In the genomic region with DNA sequence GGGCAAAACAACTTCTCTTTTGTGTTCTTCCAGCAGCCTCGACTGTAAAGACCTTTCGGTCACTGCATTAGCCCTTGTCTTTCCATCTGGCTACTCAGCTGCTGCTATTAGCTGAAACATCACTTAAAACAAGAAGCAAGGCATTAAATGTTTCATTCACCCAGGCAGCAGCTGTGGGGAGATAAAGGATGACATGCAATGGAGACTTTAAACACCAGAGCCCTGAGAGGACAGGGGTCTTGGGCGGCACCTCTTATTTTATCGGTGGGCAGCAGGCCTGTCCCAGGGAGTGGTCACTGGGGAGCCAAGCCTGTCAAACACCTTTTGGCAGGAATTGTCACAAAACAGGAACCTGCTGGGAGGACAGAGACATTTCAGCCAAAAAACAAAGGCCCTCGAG, we compare ENCODE assay signal across 26 cellular contexts.
A peak's percentile ranks its signal among the peaks of the same experiment; 100 is the strongest.
DNase-seq lines count a peak whose midpoint lies in the region; ATAC-seq, FAIRE-seq and TF ChIP-seq lines count a peak whose summit lies in the region.
"Had no signal": no experiment of that assay in that cellular context is flagged by ENCODE, and none has a peak within 500 bp of the region (broad histone marks: within the 10 kb centered on the region; RNA-seq: fewer than 3 reads in every experiment).

No MANE protein-coding gene starts in this region.

- TF ChIP-seq EP300 in K562 (IDR thresholded peaks at IDR 0.05; ENCODE audit: low read length): no peak
- TF ChIP-seq EP300 in transverse colon (IDR thresholded peaks at IDR 0.05; ENCODE audit: low read depth): no peak

- H3K27me3 Mint-ChIP-seq in T-cell: peaks cover 0 to 10% of the 10 kb centered on the region in 2 donors
- H3K27me3 Mint-ChIP-seq: activated naive CD4-positive, alpha-beta T cell treated with anti-CD3 and anti-CD28 coated beads, Interleukin-2, amount 50 U/mL, for 24 hours; stimulated activated naive CD8-positive, alpha-beta T cell treated with anti-CD3 and anti-CD28 coated beads, Interleukin-15, amount 100 ng/mL, for 72 hours had no signal

- no peak overlapping the region for H2AK5ac ChIP-seq in neuronal stem cell (ENCODE audit: low read depth, low read length)

- WGBS in K562 (ENCODE audit: insufficient coverage, low coverage, missing lambda C conversion rate): 5% methylated on average over 5 of the region's 5 CpGs
- WGBS in neuronal stem cell (ENCODE audit: extremely low coverage in 2 of 2, insufficient read length in 2 of 2, insufficient replicate concordance in 1 of 2), 2 donors: no CpG with 5 or more reads among the region's 5 CpGs
- WGBS in transverse colon (ENCODE audit: low coverage in 1 of 2), 2 donors: 82 to 100% methylated on average over 2 to 5 of the region's 5 CpGs

- H3K27me3 ChIP-seq in cardiac muscle cell (no peaks in the 10 kb centered on the region), K562 (ENCODE audit: control insufficient read depth in 2 of 2, insufficient read depth in 2 of 2, low read length in 2 of 2) (peaks cover 13 to 39% of the 10 kb centered on the region in 2 experiments; a peak in 4 of 5 replicates), neuronal stem cell (ENCODE audit: control insufficient read depth in 3 of 3, insufficient read depth in 3 of 3, low read depth in 1 of 3, low read length in 3 of 3) (no peaks in the 10 kb centered on the region), subcutaneous abdominal adipose tissue (ENCODE audit: control insufficient read depth in 5 of 5, insufficient read depth in 4 of 5, low read length in 5 of 5) (no peaks in the 10 kb centered on the region), transverse colon (no peaks in the 10 kb centered on the region)
- H3K27me3 ChIP-seq: colonic mucosa had no signal

- H3K79me1 ChIP-seq in neuronal stem cell (ENCODE audit: low read depth, low read length): no peaks in the 10 kb centered on the region

- H3K27ac ChIP-seq in cardiac muscle cell (peak overlapping the region; percentile 35), K562 (ENCODE audit: extremely low read depth, low read depth, low read length) (no peak overlapping the region), neuronal stem cell (replicated peaks; ENCODE audit: low read length) (no peak overlapping the region), subcutaneous abdominal adipose tissue (ENCODE audit: low read depth, low read length) (peak overlapping the region; percentile 32), transverse colon (peak overlapping the region in 2 of 4 donors; percentile 16 to 31)
- H3K27ac ChIP-seq: colonic mucosa, lower lobe of right lung had no signal

- H3K23ac ChIP-seq in neuronal stem cell (ENCODE audit: low read depth, low read length, poor library complexity): no peak overlapping the region

- H3K4me3 ChIP-seq in cardiac muscle cell: no peak overlapping the region
- no peak overlapping the region for H3K4me3 ChIP-seq in K562
- H3K4me3 ChIP-seq in neuronal stem cell (ENCODE audit: low read length in 2 of 2): no peak overlapping the region
- no peak overlapping the region for H3K4me3 ChIP-seq in subcutaneous abdominal adipose tissue (ENCODE audit: low read depth in 1 of 5, low read length in 5 of 5)
- no peak overlapping the region for H3K4me3 ChIP-seq in transverse colon
- H3K4me3 ChIP-seq: colonic mucosa, lower lobe of right lung had no signal

- no peak for ATAC-seq in Right ventricle myocardium inferior
- ATAC-seq in K562: no peak; the same call in 2 of the 3 replicates
- ATAC-seq in T-cell (replicated peaks in 1 of 4): no peak
- ATAC-seq: CD8-positive, alpha-beta T cell; effector memory CD8-positive, alpha-beta T cell; lower lobe of right lung; naive thymus-derived CD4-positive, alpha-beta T cell; SK-N-SH treated with all-trans-retinoic acid at 6 μM for 48 hours; stimulated activated naive CD8-positive, alpha-beta T cell treated with anti-CD3 and anti-CD28 coated beads, Interleukin-15, amount 100 ng/mL, for 72 hours had no signal

- H2AFZ ChIP-seq in K562 (ENCODE audit: low read depth, low read length) (no peak overlapping the region), neuronal stem cell (ENCODE audit: low read length) (peak overlapping the region; percentile 50)

- H4K8ac ChIP-seq in neuronal stem cell (ENCODE audit: low read depth, low read length): no peak overlapping the region

- H3K36me3 ChIP-seq in cardiac muscle cell: no peaks in the 10 kb centered on the region
- no peaks in the 10 kb centered on the region for H3K36me3 ChIP-seq in K562 (ENCODE audit: control insufficient read depth, insufficient read depth, low read length)
- H3K36me3 ChIP-seq in neuronal stem cell (replicated peaks in 1 of 2; ENCODE audit: control insufficient read depth in 2 of 2, insufficient read depth in 2 of 2, low read length in 2 of 2): no peaks in the 10 kb centered on the region
- no peaks in the 10 kb centered on the region for H3K36me3 ChIP-seq in subcutaneous abdominal adipose tissue (ENCODE audit: control insufficient read depth in 5 of 5, insufficient read depth in 5 of 5, low read length in 5 of 5)
- H3K36me3 ChIP-seq in transverse colon: no peaks in the 10 kb centered on the region
- H3K36me3 ChIP-seq: colonic mucosa, lower lobe of right lung had no signal

- no peak for TF ChIP-seq RAD21 in K562 (CRISPR knock-in tag; conservative IDR thresholded peaks at IDR 0.05 in 1 of 2, IDR thresholded peaks at IDR 0.05 in 1 of 2)

- BruUV-seq in K562 (replicated peaks; lab: Mats Ljungman, UMichigan): no TSS peak

- TF ChIP-seq POLR2A in K562 (conservative IDR thresholded peaks at IDR 0.05) (no peak), erythroblast (IDR thresholded peaks at IDR 0.05; ENCODE audit: low read length) (no peak), transverse colon (IDR thresholded peaks at IDR 0.05) (no peak)

- CTCF ChIA-PET in K562 (lab: Yijun Ruan, JAX; ENCODE audit: low intra/inter-chr PET ratio): no interaction called here
- CTCF ChIA-PET in T-cell (lab: Charles Lee): no interaction called here

- intact Hi-C loops in Right ventricle myocardium inferior (cut with DNase I) (loop anchor here (5.0 kb wide), 3 partner anchors 52 to 1092 kb away; no protein-coding TSS in a partner anchor), K562 (cut with micrococcal nuclease) (no loop called here), transverse colon (cut with DNase I; ENCODE audit: low total_unique reads) (no loop called here)

- H3K4me1 Mint-ChIP-seq in T-cell: peaks cover 9 to 15% (median 12%) of the 10 kb centered on the region in 3 donors
- H3K4me1 Mint-ChIP-seq: stimulated activated naive CD8-positive, alpha-beta T cell treated with anti-CD3 and anti-CD28 coated beads, Interleukin-15, amount 100 ng/mL, for 72 hours had no signal

- no peak overlapping the region for H4K91ac ChIP-seq in neuronal stem cell (ENCODE audit: low read depth, low read length, poor library complexity)

- H2BK120ac ChIP-seq in neuronal stem cell (ENCODE audit: low read depth, low read length): no peak overlapping the region

- no peak overlapping the region for H3K18ac ChIP-seq in neuronal stem cell (ENCODE audit: low read length)

- H2BK5ac ChIP-seq in neuronal stem cell (ENCODE audit: low read length): no peak overlapping the region

- no peak overlapping the region for H3K27ac Mint-ChIP-seq in T-cell
- H3K27ac Mint-ChIP-seq: activated naive CD4-positive, alpha-beta T cell treated with anti-CD3 and anti-CD28 coated beads, Interleukin-2, amount 50 U/mL, for 24 hours; activated T-helper 2 cell treated with anti-CD3 and anti-CD28 coated beads, Interferon-gamma antibody, Interleukin-2, Interleukin-4, amounts not matched to agents 10 μg/mL and 5 μg/mL and 100 μg/mL, durations not matched to agents 14 hours and 24 hours and 36 hours; CD8-positive, alpha-beta T cell; effector memory CD8-positive, alpha-beta T cell; naive thymus-derived CD4-positive, alpha-beta T cell; stimulated activated naive CD8-positive, alpha-beta T cell treated with anti-CD3 and anti-CD28 coated beads, Interleukin-15, amount 100 ng/mL, for 72 hours had no signal

- H3K36me3 Mint-ChIP-seq in T-cell: no peaks in the 10 kb centered on the region
- H3K36me3 Mint-ChIP-seq: activated naive CD4-positive, alpha-beta T cell treated with anti-CD3 and anti-CD28 coated beads, Interleukin-2, amount 50 U/mL, for 24 hours; CD8-positive, alpha-beta T cell had no signal

- H3K4me3 Mint-ChIP-seq in T-cell: no peak overlapping the region
- H3K4me3 Mint-ChIP-seq: activated naive CD4-positive, alpha-beta T cell treated with anti-CD3 and anti-CD28 coated beads, Interleukin-2, amount 50 U/mL, for 24 hours; CD8-positive, alpha-beta T cell; effector memory CD8-positive, alpha-beta T cell; naive thymus-derived CD4-positive, alpha-beta T cell; stimulated activated naive CD8-positive, alpha-beta T cell treated with anti-CD3 and anti-CD28 coated beads, Interleukin-15, amount 100 ng/mL, for 72 hours had no signal

- H3K4me1 ChIP-seq in cardiac muscle cell (ENCODE audit: low read depth): peaks cover 40% of the 10 kb centered on the region
- H3K4me1 ChIP-seq in K562 (replicated peaks in 1 of 2; ENCODE audit: control insufficient read depth in 2 of 2, insufficient read depth in 2 of 2, low read length in 2 of 2): peaks cover 0 to 4% of the 10 kb centered on the region in 2 experiments; a peak in 3 of 5 replicates
- H3K4me1 ChIP-seq in neuronal stem cell (ENCODE audit: control insufficient read depth in 2 of 2, insufficient read depth in 1 of 2, low read depth in 1 of 2, low read length in 2 of 2): peaks cover 7 to 11% of the 10 kb centered on the region in 2 donors
- H3K4me1 ChIP-seq in subcutaneous abdominal adipose tissue (ENCODE audit: control insufficient read depth in 5 of 5, insufficient read depth in 5 of 5, low read length in 5 of 5): peaks cover 6 to 22% (median 17%) of the 10 kb centered on the region in 5 donors
- no peaks in the 10 kb centered on the region for H3K4me1 ChIP-seq in transverse colon
- H3K4me1 ChIP-seq: colonic mucosa had no signal

- DNase-seq in cardiac muscle cell (ENCODE audit: low read depth in 1 of 2, low spot score in 1 of 2) (no peak), Right ventricle myocardium inferior (ENCODE audit: missing footprints) (no peak), K562 (ENCODE audit: extremely low read depth in 1 of 4, low spot score in 3 of 4) (peak in 2 of 4 experiments; percentile 18 to 41), neuronal stem cell (ENCODE audit: low spot score) (no peak), T-cell (no peak), erythroblast (lab: John Stamatoyannopoulos, UW) (no peak), transverse colon (no peak)
- DNase-seq: activated CD8-positive, alpha-beta memory T cell treated with anti-CD3 and anti-CD28 coated beads for 24 hours; activated T-cell treated with anti-CD3 and anti-CD28 coated beads for 4 hours; amniotic stem cell; CD8-positive, alpha-beta T cell; colonic mucosa; effector memory CD8-positive, alpha-beta T cell; lower lobe of right lung; naive thymus-derived CD4-positive, alpha-beta T cell; NCI-H1105 treated with DMSO at 0.1 percent for 48 hours; NCI-H1930; NCI-H524 treated with DMSO at 0.1 percent for 48 hours; stimulated activated CD8-positive, alpha-beta memory T cell treated with anti-CD3 and anti-CD28 coated beads, Interleukin-4, amount 100 ng/mL, for 48 hours; stimulated activated naive CD8-positive, alpha-beta T cell treated with anti-CD3 and anti-CD28 coated beads, Interleukin-15, amount 100 ng/mL, for 72 hours; trophoblast cell had no signal

- no peak overlapping the region; the same call in 1 of the 2 replicates for H3K4me2 ChIP-seq in K562 (ENCODE audit: insufficient read depth, low read length)
- H3K4me2 ChIP-seq in neuronal stem cell (ENCODE audit: insufficient read depth, low read length, poor library complexity, severe bottlenecking): no peak overlapping the region

- peaks cover 0 to 5% (median 0%) of the 10 kb centered on the region in 3 donors for H3K9me3 Mint-ChIP-seq in T-cell
- H3K9me3 Mint-ChIP-seq: activated naive CD4-positive, alpha-beta T cell treated with anti-CD3 and anti-CD28 coated beads, Interleukin-2, amount 50 U/mL, for 24 hours; activated T-helper 2 cell treated with anti-CD3 and anti-CD28 coated beads, Interferon-gamma antibody, Interleukin-2, Interleukin-4, amounts not matched to agents 10 μg/mL and 5 μg/mL and 100 μg/mL, durations not matched to agents 14 hours and 24 hours and 36 hours; effector memory CD8-positive, alpha-beta T cell had no signal

- no peaks in the 10 kb centered on the region for H3K9me3 ChIP-seq in cardiac muscle cell (ENCODE audit: low read depth)
- H3K9me3 ChIP-seq in K562 (replicated peaks; ENCODE audit: control insufficient read depth, insufficient read depth, low read depth, low read length): no peaks in the 10 kb centered on the region
- no peaks in the 10 kb centered on the region for H3K9me3 ChIP-seq in neuronal stem cell (replicated peaks in 1 of 2; ENCODE audit: control insufficient read depth in 2 of 2, insufficient read depth in 1 of 2, low read depth in 1 of 2, low read length in 2 of 2)
- peaks cover 0 to 6% (median 5%) of the 10 kb centered on the region in 5 donors for H3K9me3 ChIP-seq in subcutaneous abdominal adipose tissue (ENCODE audit: control insufficient read depth in 5 of 5, low read length in 5 of 5)
- H3K9me3 ChIP-seq in transverse colon: no peaks in the 10 kb centered on the region
- H3K9me3 ChIP-seq: colonic mucosa, lower lobe of right lung had no signal

- TF ChIP-seq CTCF in cardiac muscle cell (IDR thresholded peaks at IDR 0.05; ENCODE audit: low read depth, low read length) (no peak), K562 (IDR thresholded peaks at IDR 0.05 in 2 of 3, conservative IDR thresholded peaks at IDR 0.05 in 1 of 3; ENCODE audit: insufficient read depth in 2 of 3, low read depth in 1 of 3, low read length in 3 of 3) (no peak), transverse colon (IDR thresholded peaks at IDR 0.05) (no peak)

- no peak overlapping the region for H2BK12ac ChIP-seq in neuronal stem cell (ENCODE audit: low read length)

- no peak overlapping the region for H3K4ac ChIP-seq in neuronal stem cell (ENCODE audit: low read length)

- POLR2A ChIA-PET in K562 (lab: Yijun Ruan, JAX) (interaction anchor here (0.6 kb wide), 1 partner anchor 1012 kb away, joined by 3 read pairs; no protein-coding TSS in a partner anchor), T-cell (lab: Charles Lee) (no interaction called here)

- H2BK15ac ChIP-seq in neuronal stem cell (ENCODE audit: low read length): no peak overlapping the region

- no peaks in the 10 kb centered on the region for H3K79me2 ChIP-seq in K562 (ENCODE audit: control insufficient read depth, insufficient read depth, low read length)

- 0 out of 2 replicates have a peak, but pooled peaks cover 7% of the 10 kb centered on the region for H4K20me1 ChIP-seq in K562 (replicated peaks; ENCODE audit: control insufficient read depth, insufficient read depth, low read length)

- H3K14ac ChIP-seq in neuronal stem cell (ENCODE audit: low read length): no peak overlapping the region

- in situ Hi-C loops in K562 (cut with MboI): no loop called here
- in situ Hi-C loops in transverse colon (cut with MboI; ENCODE audit: low pct_ligation_motif_present in 1 of 4, low pct_unique_long_range_greater_than_20kb in 1 of 4, low sequenced_read_pairs in 3 of 4): no loop called here

- H3K9me1 ChIP-seq in K562 (ENCODE audit: control insufficient read depth, insufficient read depth, low read length): no peaks in the 10 kb centered on the region

- H3K9ac ChIP-seq in K562 (ENCODE audit: insufficient read depth in 1 of 2, low read depth in 2 of 2, low read length in 2 of 2) (no peak overlapping the region), neuronal stem cell (ENCODE audit: low read depth, low read length, poor library complexity) (no peak overlapping the region), subcutaneous abdominal adipose tissue (ENCODE audit: low read length in 5 of 5) (no peak overlapping the region)

- FAIRE-seq in K562 (lab: Jason Lieb, UNC): no peak
- FAIRE-seq: keratinocyte had no signal

Comparison
In these comparisons a context has a peak if more than half of its experiments do, and no peak if none do; other contexts are left out.
1. H3K27ac ChIP-seq: peak in cardiac muscle cell (single experiment) and subcutaneous abdominal adipose tissue (single experiment); none in K562 (single experiment) and neuronal stem cell (single experiment).